Comparison of ENCODE assay signal across 1 cellular context in genomic region chr19:33226550-33227241, GRCh38.
A peak's percentile ranks its signal among the peaks of the same experiment; 100 is the strongest.
TF ChIP-seq lines count a peak whose summit lies in the region.

No MANE protein-coding gene starts in this region.

TF ChIP-seq in endothelial cell of umbilical vein, 7 proteins besides CTCF, POLR2A, EP300 and RAD21:
- TF ChIP-seq EZH2 (IDR thresholded peaks at IDR 0.05; ENCODE audit: borderline replicate concordance, low read depth, low read length, severe bottlenecking) (peak; percentile 97), FOS (IDR thresholded peaks at IDR 0.05; ENCODE audit: borderline replicate concordance, insufficient read depth, low read length) (no peak), MYC (IDR thresholded peaks at IDR 0.05; ENCODE audit: low read depth, low read length) (no peak)
